In genomic region chr6:147577466-147577865, GRCh38 we compare ENCODE assay signal across 29 cellular contexts.
"Had no signal": no experiment of that assay in that cellular context is flagged by ENCODE, and none has a peak within 500 bp of the region (broad histone marks: within the 10 kb centered on the region; RNA-seq: fewer than 3 reads in every experiment).

No MANE protein-coding gene starts in this region.

- H2AFZ ChIP-seq: neural progenitor cell had no signal

- H3K4me3 Mint-ChIP-seq: naive thymus-derived CD8-positive, alpha-beta T cell; nephron progenitor cell; neural progenitor cell; stimulated activated memory B cell treated with anti-CD40 and anti-IgM and Interleukin-4, amounts not matched to agents 10 μg/mL and 1 μg/mL and 100 μg/mL, for 72 hours; stimulated activated naive CD8-positive, alpha-beta T cell treated with anti-CD3 and anti-CD28 coated beads, Interleukin-15, amount 100 ng/mL, for 72 hours had no signal

- H3K27ac ChIP-seq: left ventricle myocardium inferior, neural progenitor cell, neutrophil, ovary, right atrium auricular region, right lobe of liver, testis, thyroid gland, transverse colon, upper lobe of left lung, vagina had no signal

- H3K4me1 Mint-ChIP-seq: naive thymus-derived CD8-positive, alpha-beta T cell; neural progenitor cell; stimulated activated memory B cell treated with anti-CD40 and anti-IgM and Interleukin-4, amounts not matched to agents 10 μg/mL and 1 μg/mL and 100 μg/mL, for 72 hours; stimulated activated naive CD8-positive, alpha-beta T cell treated with anti-CD3 and anti-CD28 coated beads, Interleukin-15, amount 100 ng/mL, for 72 hours had no signal

- H3K9ac ChIP-seq: neural progenitor cell had no signal

- H3K27me3 Mint-ChIP-seq: progenitor cell of endocrine pancreas had no signal

- H3K27me3 ChIP-seq: neural progenitor cell, ovary, right atrium auricular region, right lobe of liver, testis, thyroid gland, transverse colon, upper lobe of left lung, vagina had no signal

- H3K36me3 Mint-ChIP-seq: stimulated activated memory B cell treated with anti-CD40 and anti-IgM and Interleukin-4, amounts not matched to agents 10 μg/mL and 1 μg/mL and 100 μg/mL, for 72 hours had no signal

- H3K36me3 ChIP-seq: left ventricle myocardium inferior, neural progenitor cell, neutrophil, ovary, right atrium auricular region, right lobe of liver, thyroid gland, transverse colon, upper lobe of left lung, vagina had no signal

- H3K27ac Mint-ChIP-seq: naive thymus-derived CD8-positive, alpha-beta T cell; nephron progenitor cell; neural progenitor cell; progenitor cell of endocrine pancreas; stimulated activated memory B cell treated with anti-CD40 and anti-IgM and Interleukin-4, amounts not matched to agents 10 μg/mL and 1 μg/mL and 100 μg/mL, for 72 hours; stimulated activated naive CD8-positive, alpha-beta T cell treated with anti-CD3 and anti-CD28 coated beads, Interleukin-15, amount 100 ng/mL, for 72 hours had no signal

- DNase-seq: islet precursor cell; left ventricle myocardium inferior; mesendoderm; midbrain; mucosa of descending colon; naive thymus-derived CD8-positive, alpha-beta T cell; nephron progenitor cell; occipital lobe; ovary; right lobe of liver; stimulated activated CD4-positive, alpha-beta T cell treated with anti-CD3 and anti-CD28 coated beads, Interleukin-1b, Interleukin-23, amount 100 ng/mL, for 48 hours; stimulated activated CD4-positive, alpha-beta T cell treated with anti-CD3 and anti-CD28 coated beads, Interleukin-2, amount 100 ng/mL, for 48 hours; stimulated activated CD4-positive, alpha-beta T cell treated with anti-CD3 and anti-CD28 coated beads, Interleukin-4, amount 100 ng/mL, for 4 hours; stimulated activated CD8-positive, alpha-beta memory T cell treated with anti-CD3 and anti-CD28 coated beads, Interleukin-4, amount 100 ng/mL, for 48 hours; stimulated activated naive CD4-positive, alpha-beta T cell treated with Interleukin-2 at 50 U/mL for 16 hours; stimulated activated naive CD8-positive, alpha-beta T cell treated with anti-CD3 and anti-CD28 coated beads, Interleukin-15, amount 100 ng/mL, for 72 hours; substantia nigra; testis; thyroid gland; transverse colon; upper lobe of left lung had no signal

- H3K9me3 ChIP-seq: mucosa of descending colon, neutrophil, ovary, right atrium auricular region, right lobe of liver, testis, thyroid gland, transverse colon, upper lobe of left lung, vagina had no signal

- H3K4me2 ChIP-seq: neural progenitor cell, smooth muscle cell had no signal

- H3K4me3 ChIP-seq: left ventricle myocardium inferior, lung, mucosa of descending colon, neural progenitor cell, ovary, right atrium auricular region, right lobe of liver, smooth muscle cell, testis, thyroid gland, transverse colon, upper lobe of left lung, vagina had no signal

- ATAC-seq: mucosa of descending colon; naive thymus-derived CD8-positive, alpha-beta T cell; right lobe of liver; stimulated activated memory B cell treated with anti-CD40 and anti-IgM and Interleukin-4, amounts not matched to agents 10 μg/mL and 1 μg/mL and 100 μg/mL, for 72 hours; stimulated activated naive CD8-positive, alpha-beta T cell treated with anti-CD3 and anti-CD28 coated beads, Interleukin-15, amount 100 ng/mL, for 72 hours had no signal

- H3K4me1 ChIP-seq: left ventricle myocardium inferior, neural progenitor cell, right atrium auricular region, right lobe of liver, testis, thyroid gland, transverse colon, upper lobe of left lung, vagina had no signal
